2 cellular contexts compared by ENCODE assay signal in genomic region chr22:36022162-36022561, GRCh38.
TF ChIP-seq lines count a peak whose summit lies in the region.

No MANE protein-coding gene starts in this region.

TF ChIP-seq in GM23338, 12 proteins besides CTCF, POLR2A, EP300 and RAD21 (continued from another document):
- TF ChIP-seq ZNF462 (CRISPR knock-in tag; IDR thresholded peaks at IDR 0.05) (no peak), STAT1 (IDR thresholded peaks at IDR 0.05; ENCODE audit: unreplicated experiment) (no peak), REST (IDR thresholded peaks at IDR 0.05; ENCODE audit: unreplicated experiment) (no peak), ETS1 (IDR thresholded peaks at IDR 0.05) (no peak), NANOG (IDR thresholded peaks at IDR 0.05; ENCODE audit: borderline replicate concordance) (no peak), POLR2AphosphoS5 (IDR thresholded peaks at IDR 0.05; ENCODE audit: low read depth) (no peak), CREB1 (CRISPR knock-in tag; IDR thresholded peaks at IDR 0.05; ENCODE audit: low read depth) (no peak), EZH2phosphoT487 (IDR thresholded peaks at IDR 0.05; ENCODE audit: unreplicated experiment) (no peak)

TF ChIP-seq in WTC11, 78 proteins besides CTCF, POLR2A, EP300 and RAD21 (continued from another document):
- TF ChIP-seq FOXP4 (CRISPR knock-in tag; IDR thresholded peaks at IDR 0.05) (no peak), ATF6 (CRISPR knock-in tag; IDR thresholded peaks at IDR 0.05) (no peak), ZNF423 (CRISPR knock-in tag; IDR thresholded peaks at IDR 0.05) (no peak), ZNF232 (CRISPR knock-in tag; IDR thresholded peaks at IDR 0.05) (no peak), MXD4 (CRISPR knock-in tag; IDR thresholded peaks at IDR 0.05; ENCODE audit: borderline replicate concordance) (no peak), FOXK1 (CRISPR knock-in tag; IDR thresholded peaks at IDR 0.05) (no peak), ZBTB43 (CRISPR knock-in tag; IDR thresholded peaks at IDR 0.05) (no peak), SOX15 (CRISPR knock-in tag; IDR thresholded peaks at IDR 0.05) (no peak), SP1 (CRISPR knock-in tag; conservative IDR thresholded peaks at IDR 0.05) (no peak), ZNF263 (CRISPR knock-in tag; IDR thresholded peaks at IDR 0.05; ENCODE audit: low read depth) (no peak)
